ENCODE assay signal across 9 cellular contexts in genomic region chr11:110148775-110149744, GRCh38. TPM values are rescaled to one million over a fixed set of nuclear protein-coding genes. Genes with fewer than 3 reads are reported as not detected.
DNase-seq lines count a peak whose midpoint lies in the region; ATAC-seq, FAIRE-seq and TF ChIP-seq lines count a peak whose summit lies in the region.
"Had no signal": no experiment of that assay in that cellular context is flagged by ENCODE, and none has a peak within 500 bp of the region (broad histone marks: within the 10 kb centered on the region; RNA-seq: fewer than 3 reads in every experiment).

No MANE protein-coding gene starts in this region.

- TF ChIP-seq POLR2A in H54 (IDR thresholded peaks at IDR 0.05; ENCODE audit: low read depth, low read length): no peak

- FAIRE-seq in H54 (lab: Jason Lieb, UNC): peak; percentile 78

- H3K4me3 ChIP-seq in BE2C (ENCODE audit: low read depth, low read length): peak overlapping the region; percentile 13; the same call in 1 of the 2 replicates
- no peak overlapping the region for H3K4me3 ChIP-seq in left ventricle myocardium inferior

- H3K36me3 ChIP-seq in BE2C: peaks cover 7% of the 10 kb centered on the region; the same call in 1 of the 2 replicates
- peaks cover 11% of the 10 kb centered on the region for H3K36me3 ChIP-seq in left ventricle myocardium inferior

- peak overlapping the region; percentile 19 for H3K27ac ChIP-seq in left ventricle myocardium inferior (replicated peaks)

- H3K9me3 ChIP-seq in BE2C: no peaks in the 10 kb centered on the region
- H3K9me3 ChIP-seq in left ventricle myocardium inferior (replicated peaks): no peaks in the 10 kb centered on the region

- DNase-seq in BE2C (no peak), H54 (ENCODE audit: insufficient read length, low spot score) (peak; percentile 6), SW480 (ENCODE audit: low spot score) (peak; percentile 5), left ventricle myocardium inferior (no peak), SHP77 treated with DMSO at 0.1 percent for 48 hours (lab: John Stamatoyannopoulos, UW) (no peak), NCI-H69 (lab: John Stamatoyannopoulos, UW) (no peak)
- DNase-seq: occipital lobe had no signal

- TF ChIP-seq CTCF in BE2C (IDR thresholded peaks at IDR 0.05; ENCODE audit: low read depth, low read length): no peak
- no peak for TF ChIP-seq CTCF in left ventricle myocardium inferior (IDR thresholded peaks at IDR 0.05; ENCODE audit: borderline replicate concordance)

- H3K4me1 ChIP-seq in BE2C: peaks cover 21% of the 10 kb centered on the region
- H3K4me1 ChIP-seq in left ventricle myocardium inferior: peaks cover 20% of the 10 kb centered on the region

- no peaks in the 10 kb centered on the region for H3K27me3 ChIP-seq in BE2C
- no peaks in the 10 kb centered on the region for H3K27me3 ChIP-seq in left ventricle myocardium inferior (ENCODE audit: low read depth)

- intact Hi-C loops in left ventricle myocardium inferior (cut with micrococcal nuclease): no loop called here

- no peak for ATAC-seq in GM21526 (IDR thresholded peaks at IDR 0.05; ENCODE audit: low FRiP score, unreplicated experiment)
- no peak for ATAC-seq in GM19324 (IDR thresholded peaks at IDR 0.05; ENCODE audit: low FRiP score, unreplicated experiment)

RNA-seq across cellular contexts. Expression of gene ZC3H12C, which starts 55.9 kb away (rescaled TPM):
- polyA plus RNA-seq in BE2C (2012; ENCODE audit: insufficient read depth, insufficient read length, low read depth): 4.1 TPM
- 16.8 TPM for total RNA-seq in left ventricle myocardium inferior

Comparison
In these comparisons a context has a peak if more than half of its experiments do, and no peak if none do; other contexts are left out.
1. DNase-seq: peak in H54 (single experiment) and SW480 (single experiment); none in BE2C (single experiment), left ventricle myocardium inferior (single experiment), SHP77 treated with DMSO at 0.1 percent for 48 hours (single experiment) and NCI-H69 (single experiment).